ENCODE assay signal across 18 cellular contexts in genomic region chr11:130710442-130711101, GRCh38.
DNase-seq lines count a peak whose midpoint lies in the region; ATAC-seq and TF ChIP-seq lines count a peak whose summit lies in the region.
"Had no signal": no experiment of that assay in that cellular context is flagged by ENCODE, and none has a peak within 500 bp of the region (broad histone marks: within the 10 kb centered on the region; RNA-seq: fewer than 3 reads in every experiment).

No MANE protein-coding gene starts in this region.

- in situ Hi-C loops in gastrocnemius medialis (cut with MboI; ENCODE audit: low sequenced_read_pairs in 4 of 4), result no loop called here

- peak overlapping the region in 1 of 11 experiments; percentile 11; a peak in 1 of 22 replicates for H3K27ac ChIP-seq in BLaER1 treated with 17β-estradiol and CSF1 and Interleukin-3, amounts not matched to agents 10 nM and 100 nM
- peak overlapping the region; percentile 12 to 33 (median 23) for H3K27ac ChIP-seq in gastrocnemius medialis
- H3K27ac ChIP-seq in effector memory CD4-positive, alpha-beta T cell (ENCODE audit: insufficient read depth, low read length, poor library complexity, severe bottlenecking), result no peak overlapping the region
- H3K27ac ChIP-seq: coronary artery, skin epidermis, tibial artery had no signal

- H3K36me3 ChIP-seq in BLaER1 treated with 17β-estradiol and CSF1 and Interleukin-3, amounts not matched to agents 10 nM and 100 nM, result no peaks in the 10 kb centered on the region
- H3K36me3 ChIP-seq in gastrocnemius medialis, result no peaks in the 10 kb centered on the region
- no peaks in the 10 kb centered on the region for H3K36me3 ChIP-seq in effector memory CD4-positive, alpha-beta T cell (ENCODE audit: control insufficient read depth, insufficient read depth, low read length)
- H3K36me3 ChIP-seq: HAP-1, tibial artery had no signal

- ATAC-seq in gastrocnemius medialis (no peak), HG03354 (IDR thresholded peaks at IDR 0.05; ENCODE audit: poor library complexity, severe bottlenecking, unreplicated experiment) (no peak)
- ATAC-seq: stimulated activated naive CD8-positive, alpha-beta T cell treated with anti-CD3 and anti-CD28 coated beads, Interleukin-15, Interleukin-2, amounts not matched to agents 100 U/mL and 50 U/mL, for 24 hours had no signal

- TF ChIP-seq CTCF in fibroblast of mammary gland (conservative IDR thresholded peaks at IDR 0.05; ENCODE audit: control insufficient read depth, insufficient read depth, low read depth, low read length) (no peak), gastrocnemius medialis (IDR thresholded peaks at IDR 0.05 in 4 of 5, conservative IDR thresholded peaks at IDR 0.05 in 1 of 5) (no peak)

- H3K27me3 ChIP-seq in BLaER1 treated with 17β-estradiol and CSF1 and Interleukin-3, amounts not matched to agents 10 nM and 100 nM, result no peaks in the 10 kb centered on the region
- no peaks in the 10 kb centered on the region for H3K27me3 ChIP-seq in gastrocnemius medialis
- no peaks in the 10 kb centered on the region for H3K27me3 ChIP-seq in effector memory CD4-positive, alpha-beta T cell (replicated peaks; ENCODE audit: control insufficient read depth, insufficient read depth, low read length, poor library complexity, severe bottlenecking)
- H3K27me3 ChIP-seq: tibial artery had no signal

- no peak for TF ChIP-seq RAD21 in Ishikawa (IDR thresholded peaks at IDR 0.05; ENCODE audit: low read depth)

- no peak for TF ChIP-seq POLR2A in gastrocnemius medialis (IDR thresholded peaks at IDR 0.05)

- peak overlapping the region in 2 of 11 experiments; percentile 20 to 27; a peak in 2 of 22 replicates for H3K9ac ChIP-seq in BLaER1 treated with 17β-estradiol and CSF1 and Interleukin-3, amounts not matched to agents 10 nM and 100 nM

- H3K9me3 ChIP-seq in BLaER1 treated with 17β-estradiol and CSF1 and Interleukin-3, amounts not matched to agents 10 nM and 100 nM (replicated peaks in 1 of 11), result 0 out of 22 replicates have a peak, but pooled peaks cover 0 to 6% (median 0%) of the 10 kb centered on the region in 11 experiments
- H3K9me3 ChIP-seq in gastrocnemius medialis, result no peaks in the 10 kb centered on the region
- no peaks in the 10 kb centered on the region for H3K9me3 ChIP-seq in effector memory CD4-positive, alpha-beta T cell (ENCODE audit: control insufficient read depth, low read length)
- H3K9me3 ChIP-seq: HAP-1, tibial artery had no signal

- intact Hi-C loops in gastrocnemius medialis (cut with DNase I; ENCODE audit: low total_unique reads), result no loop called here

- TF ChIP-seq EP300 in Ishikawa (IDR thresholded peaks at IDR 0.05; ENCODE audit: borderline replicate concordance), result no peak

- no peaks in the 10 kb centered on the region for H4K20me1 ChIP-seq in BLaER1 treated with 17β-estradiol and CSF1 and Interleukin-3, amounts not matched to agents 10 nM and 100 nM

- peak overlapping the region; percentile 2 to 85 (median 62); a peak in 19 of 22 replicates for H3K4me2 ChIP-seq in BLaER1 treated with 17β-estradiol and CSF1 and Interleukin-3, amounts not matched to agents 10 nM and 100 nM

- DNase-seq in fibroblast of mammary gland (ENCODE audit: low read depth) (peak; percentile 16), gastrocnemius medialis (no peak)
- no peak for DNase-seq in effector memory CD4-positive, alpha-beta T cell
- DNase-seq in activated CD4-positive, alpha-beta T cell treated with anti-CD3 and anti-CD28 coated beads for 1 hour, result no peak
- DNase-seq: activated CD8-positive, alpha-beta memory T cell treated with anti-CD3 and anti-CD28 coated beads, Interleukin-2, amount 50 U/mL, for 4 hours; activated effector memory CD4-positive, alpha-beta T cell treated with Interleukin-2 at 50 U/mL for 16 hours; AML-193; NCI-H2107; NCI-H524; stimulated activated naive CD8-positive, alpha-beta T cell treated with anti-CD3 and anti-CD28 coated beads, Interleukin-15, Interleukin-2, amounts not matched to agents 100 U/mL and 50 U/mL, for 24 hours; T-helper 1 cell; tibial artery had no signal

- H3K4me3 ChIP-seq in BLaER1 treated with 17β-estradiol and CSF1 and Interleukin-3, amounts not matched to agents 10 nM and 100 nM, result no peak overlapping the region
- H3K4me3 ChIP-seq in fibroblast of mammary gland (ENCODE audit: control insufficient read depth, low read depth, low read length), result no peak overlapping the region
- no peak overlapping the region for H3K4me3 ChIP-seq in gastrocnemius medialis
- no peak overlapping the region for H3K4me3 ChIP-seq in effector memory CD4-positive, alpha-beta T cell (ENCODE audit: insufficient read depth, low read depth, low read length, poor library complexity, severe bottlenecking)
- H3K4me3 ChIP-seq: coronary artery, HAP-1, skin epidermis, tibial artery had no signal

- peaks cover 0 to 29% (median 21%) of the 10 kb centered on the region in 10 experiments; a peak in 17 of 20 replicates for H3K4me1 ChIP-seq in BLaER1 treated with 17β-estradiol and CSF1 and Interleukin-3, amounts not matched to agents 10 nM and 100 nM
- H3K4me1 ChIP-seq in gastrocnemius medialis, result peaks cover 0 to 6% of the 10 kb centered on the region in 2 donors
- no peaks in the 10 kb centered on the region for H3K4me1 ChIP-seq in effector memory CD4-positive, alpha-beta T cell (ENCODE audit: control insufficient read depth, insufficient read depth, low read length, poor library complexity, severe bottlenecking)
- H3K4me1 ChIP-seq: HAP-1, tibial artery had no signal

TF ChIP-seq in Ishikawa, 13 proteins besides CTCF, POLR2A, EP300 and RAD21:
- 0 out of 2 replicates have a peak, but pooled peaks have one; percentile 24 for TF ChIP-seq CEBPB (IDR thresholded peaks at IDR 0.05)
- TF ChIP-seq NFIC (IDR thresholded peaks at IDR 0.05), result no peak
- TF ChIP-seq YY1 (IDR thresholded peaks at IDR 0.05; ENCODE audit: low read depth), result no peak
- no peak for TF ChIP-seq TAF1 (IDR thresholded peaks at IDR 0.05; ENCODE audit: low read depth)
- no peak for TF ChIP-seq FOXM1 (IDR thresholded peaks at IDR 0.05; ENCODE audit: borderline replicate concordance, low read depth)
- TF ChIP-seq EGR1 (IDR thresholded peaks at IDR 0.05), result no peak
- no peak for TF ChIP-seq MAX (IDR thresholded peaks at IDR 0.05)
- TF ChIP-seq TCF12 (IDR thresholded peaks at IDR 0.05; ENCODE audit: low read depth), result no peak
TF ChIP-seq in Ishikawa: peak in this region for 1.
